Comparison of ENCODE assay signal across 1 cellular context in genomic region chr1:50930965-50931737, GRCh38.
TF ChIP-seq lines count a peak whose summit lies in the region.

No MANE protein-coding gene starts in this region.

TF ChIP-seq in K562, 482 proteins besides CTCF, POLR2A, EP300 and RAD21 (continued from another document and continues in another):
- TF ChIP-seq E2F8 (IDR thresholded peaks at IDR 0.05; ENCODE audit: low read depth, partially characterized antibody), result no peak
- no peak for TF ChIP-seq NCOR1 (IDR thresholded peaks at IDR 0.05)
- no peak for TF ChIP-seq MBD2 (IDR thresholded peaks at IDR 0.05; ENCODE audit: borderline replicate concordance, low read depth)
- no peak for TF ChIP-seq GABPB2 (CRISPR knock-in tag; conservative IDR thresholded peaks at IDR 0.05)
- no peak for TF ChIP-seq RREB1 (CRISPR knock-in tag; IDR thresholded peaks at IDR 0.05)
- no peak for TF ChIP-seq HEY1 (CRISPR knock-in tag; IDR thresholded peaks at IDR 0.05; ENCODE audit: borderline replicate concordance)
- TF ChIP-seq HNRNPUL1 (IDR thresholded peaks at IDR 0.05; ENCODE audit: low read length), result no peak
- TF ChIP-seq ZBTB40 (IDR thresholded peaks at IDR 0.05), result no peak
- TF ChIP-seq ZBTB40 (CRISPR knock-in tag; IDR thresholded peaks at IDR 0.05), result no peak
- no peak for TF ChIP-seq ZFP91 (CRISPR knock-in tag; IDR thresholded peaks at IDR 0.05)
- no peak for TF ChIP-seq CCAR2 (IDR thresholded peaks at IDR 0.05; ENCODE audit: low read depth, low read length)
- no peak for TF ChIP-seq BCOR (IDR thresholded peaks at IDR 0.05)
- peak; percentile 65; the same call in 1 of the 2 replicates for TF ChIP-seq JUND (IDR thresholded peaks at IDR 0.05; ENCODE audit: borderline replicate concordance, low read depth, low read length)
- peak; percentile 37; the same call in 1 of the 3 replicates for TF ChIP-seq JUND (tag; IDR thresholded peaks at IDR 0.05; ENCODE audit: borderline replicate concordance, low read depth, low read length)
- TF ChIP-seq ZBTB7A (IDR thresholded peaks at IDR 0.05; ENCODE audit: borderline replicate concordance, control insufficient read depth, low read depth, low read length), result no peak
- no peak for TF ChIP-seq U2AF1 (optimal IDR thresholded peaks at IDR 0.05; ENCODE audit: low read depth, low read length)
- TF ChIP-seq ZBTB5 (IDR thresholded peaks at IDR 0.05), result no peak
- peak in 1 of 2 experiments; percentile 63 for TF ChIP-seq AFF1 (IDR thresholded peaks at IDR 0.05; ENCODE audit: low read depth in 1 of 2, partially characterized antibody in 2 of 2)
- TF ChIP-seq ATF1 (CRISPR knock-in tag; IDR thresholded peaks at IDR 0.05), result no peak
- TF ChIP-seq ATF1 (tag; IDR thresholded peaks at IDR 0.05), result no peak
- no peak for TF ChIP-seq ZNF583 (CRISPR knock-in tag; IDR thresholded peaks at IDR 0.05)
- no peak; the same call in 1 of the 2 replicates for TF ChIP-seq CBX1 (IDR thresholded peaks at IDR 0.05; ENCODE audit: low read depth)
- no peak for TF ChIP-seq ZNF589 (CRISPR knock-in tag; IDR thresholded peaks at IDR 0.05; ENCODE audit: low read depth)
- peak in 1 of 2 experiments; percentile 44; a peak in 1 of 4 replicates for TF ChIP-seq HDAC1 (IDR thresholded peaks at IDR 0.05)
- TF ChIP-seq SOX6 (IDR thresholded peaks at IDR 0.05), result peak; percentile 85; the same call in 1 of the 2 replicates
- TF ChIP-seq ZNF764 (CRISPR knock-in tag; IDR thresholded peaks at IDR 0.05; ENCODE audit: low read depth), result no peak
- no peak for TF ChIP-seq NR2F6 (CRISPR knock-in tag; IDR thresholded peaks at IDR 0.05)
- TF ChIP-seq ZFP36 (IDR thresholded peaks at IDR 0.05; ENCODE audit: low read depth, low read length, partially characterized antibody), result peak; percentile 77
